Comparison of ENCODE assay signal across 8 cellular contexts in genomic region chr12:40105515-40106201, GRCh38. TPM values are rescaled to one million over a fixed set of nuclear protein-coding genes. Genes with fewer than 3 reads are reported as not detected.
DNase-seq lines count a peak whose midpoint lies in the region; ATAC-seq and TF ChIP-seq lines count a peak whose summit lies in the region.

Gene SLC2A13 (minus strand): TSS chr12:40106081. CDS start chr12:40105808, 273 bp downstream.

- H3K27ac ChIP-seq in temporal lobe (ENCODE audit: low read depth, low read length), result peak within 1 kb of the TSS; percentile 6

- no peak for TF ChIP-seq CTCF in omental fat pad (IDR thresholded peaks at IDR 0.05)

- peak; percentile 81 for ATAC-seq in GM21529 (IDR thresholded peaks at IDR 0.05; ENCODE audit: unreplicated experiment)
- ATAC-seq in omental fat pad (ENCODE audit: low FRiP score), result peak; percentile 91

- DNase-seq in EL (peak; percentile 68), HuH-7 (ENCODE audit: low spot score) (peak; percentile 85), SHP77 treated with DMSO at 0.1 percent for 48 hours (lab: John Stamatoyannopoulos, UW) (peak; percentile 15), globus pallidus (ENCODE audit: low spot score) (peak; percentile 76), omental fat pad (ENCODE audit: low spot score) (peak; percentile 37)
- DNase-seq in activated naive CD4-positive, alpha-beta T cell treated with Interleukin-2 at 50 U/mL for 16 hours, result peak; percentile 73

RNA-seq across cellular contexts. Expression of gene SLC2A13, which starts in this region (rescaled TPM):
- 10 to 100 TPM; 11.6 to 25.9 (median 15.6) TPM for total RNA-seq in omental fat pad
- total RNA-seq in temporal lobe, result 75.0 TPM

Comparison
In these comparisons a context has a peak if more than half of its experiments do, and no peak if none do; other contexts are left out.
1. Peak in every context shown above with its lines: DNase-seq, ATAC-seq and H3K27ac ChIP-seq.
2. DNase-seq: peak in every context shown above with its lines; median percentile 85 in HuH-7; 76 in globus pallidus; 73 in activated naive CD4-positive, alpha-beta T cell treated with Interleukin-2 at 50 U/mL for 16 hours; 68 in EL; 37 in omental fat pad; 15 in SHP77 treated with DMSO at 0.1 percent for 48 hours.